Comparison of ENCODE assay signal across 28 cellular contexts in the genomic region with DNA sequence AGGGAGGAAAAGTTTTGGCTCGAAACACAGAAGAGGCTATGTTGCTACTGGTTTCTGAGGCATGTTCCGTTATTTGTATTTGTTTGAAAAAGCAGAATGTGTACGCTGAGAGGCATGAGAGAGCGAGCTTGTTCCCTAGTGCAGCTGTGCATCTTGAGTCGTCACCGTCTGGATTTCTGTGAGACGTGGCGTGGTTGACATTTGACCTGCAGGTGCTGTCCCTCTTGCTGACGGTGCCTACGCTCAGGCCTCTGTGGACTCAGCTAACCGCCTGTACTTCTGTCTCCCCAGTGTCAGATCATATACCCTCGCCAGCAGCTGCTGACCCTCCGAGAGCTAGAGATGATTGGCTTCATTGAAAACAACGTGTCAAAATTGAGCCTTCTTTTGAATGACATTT. TPM values are rescaled to one million over a fixed set of nuclear protein-coding genes. Genes with fewer than 3 reads are reported as not detected.
"Had no signal": no experiment of that assay in that cellular context is flagged by ENCODE, and none has a peak within 500 bp of the region (broad histone marks: within the 10 kb centered on the region; RNA-seq: fewer than 3 reads in every experiment).

No MANE protein-coding gene starts in this region.

- H3K4me3 Mint-ChIP-seq: activated CD4-positive, alpha-beta T cell treated with anti-CD3 and anti-CD28 coated beads, Interleukin-2, amount 10 ng/mL, durations not matched to agents 24 days and 14 days; activated CD8-positive, alpha-beta T cell treated with anti-CD3 and anti-CD28 coated beads for 36 hours; activated naive CD8-positive, alpha-beta T cell treated with anti-CD3 and anti-CD28 coated beads, Interleukin-2, amount 10 ng/mL, durations not matched to agents 7 days and 5 days; activated T-cell treated with anti-CD3 and anti-CD28 coated beads, Interleukin-2, amount 50 U/mL, for 4 hours; memory B cell; naive thymus-derived CD4-positive, alpha-beta T cell; stimulated activated naive B cell treated with anti-CD40 and anti-IgM and Interleukin-4, amounts not matched to agents 10 μg/mL and 1 μg/mL and 100 μg/mL, for 72 hours had no signal

- H3K4me1 Mint-ChIP-seq: activated naive CD8-positive, alpha-beta T cell treated with anti-CD3 and anti-CD28 coated beads, Interleukin-2, amount 10 ng/mL, durations not matched to agents 7 days and 5 days; memory B cell; stimulated activated naive B cell treated with anti-CD40 and anti-IgM and Interleukin-4, amounts not matched to agents 10 μg/mL and 1 μg/mL and 100 μg/mL, for 72 hours had no signal

- H3K9me3 ChIP-seq: ascending aorta, colonic mucosa, pancreas, prostate gland, sigmoid colon, stomach, thyroid gland, upper lobe of right lung had no signal

- H3K27ac ChIP-seq: ascending aorta, colonic mucosa, pancreas, prostate gland, sigmoid colon, stomach, thyroid gland, upper lobe of right lung had no signal

- H3K4me1 ChIP-seq: ascending aorta, colonic mucosa, prostate gland, sigmoid colon, thyroid gland, upper lobe of right lung had no signal

- H3K27me3 ChIP-seq: ascending aorta, colonic mucosa, pancreas, sigmoid colon, stomach, thyroid gland, upper lobe of right lung had no signal

- H3K27ac Mint-ChIP-seq: activated CD8-positive, alpha-beta T cell treated with anti-CD3 and anti-CD28 coated beads for 36 hours; activated naive CD8-positive, alpha-beta T cell treated with anti-CD3 and anti-CD28 coated beads, Interleukin-2, amount 10 ng/mL, durations not matched to agents 7 days and 5 days; activated T-helper 2 cell treated with anti-CD3 and anti-CD28 coated beads, Interferon-gamma antibody, Interleukin-2, Interleukin-4, amounts not matched to agents 10 μg/mL and 5 μg/mL and 100 μg/mL, durations not matched to agents 14 hours and 24 hours and 36 hours; memory B cell; naive thymus-derived CD4-positive, alpha-beta T cell; stimulated activated naive B cell treated with anti-CD40 and anti-IgM and Interleukin-4, amounts not matched to agents 10 μg/mL and 1 μg/mL and 100 μg/mL, for 72 hours had no signal

- H3K36me3 ChIP-seq: ascending aorta, colonic mucosa, pancreas, prostate gland, sigmoid colon, thyroid gland, upper lobe of right lung had no signal

- H3K27me3 Mint-ChIP-seq: activated CD4-positive, alpha-beta T cell treated with anti-CD3 and anti-CD28 coated beads, Interleukin-2, amount 10 ng/mL, durations not matched to agents 24 days and 14 days; activated CD8-positive, alpha-beta T cell treated with anti-CD3 and anti-CD28 coated beads for 36 hours; activated naive CD8-positive, alpha-beta T cell treated with anti-CD3 and anti-CD28 coated beads, Interleukin-2, amount 10 ng/mL, durations not matched to agents 7 days and 5 days; memory B cell; naive thymus-derived CD4-positive, alpha-beta T cell; stimulated activated naive B cell treated with anti-CD40 and anti-IgM and Interleukin-4, amounts not matched to agents 10 μg/mL and 1 μg/mL and 100 μg/mL, for 72 hours had no signal

- ATAC-seq: activated CD8-positive, alpha-beta T cell treated with anti-CD3 and anti-CD28 coated beads for 36 hours; activated T-cell treated with anti-CD3 and anti-CD28 coated beads, Interleukin-2, amount 50 U/mL, for 4 hours; left colon; naive thymus-derived CD4-positive, alpha-beta T cell; pancreas; stimulated activated naive B cell treated with anti-CD40 and anti-IgM and Interleukin-4, amounts not matched to agents 10 μg/mL and 1 μg/mL and 100 μg/mL, for 72 hours; upper lobe of right lung had no signal

- FAIRE-seq: kidney, pancreas, small intestine had no signal

- H3K4me3 ChIP-seq: ascending aorta, colonic mucosa, pancreas, prostate gland, sigmoid colon, stomach, thyroid gland, upper lobe of right lung had no signal

- DNase-seq: activated CD4-positive, alpha-beta T cell treated with anti-CD3 and anti-CD28 coated beads, Interleukin-2, amount 10 ng/mL, durations not matched to agents 24 days and 14 days; activated CD4-positive, CD25-positive, alpha-beta regulatory T cell treated with anti-CD3 and anti-CD28 coated beads, Interleukin-2, amount 50 U/mL, for 72 hours; activated CD8-positive, alpha-beta T cell treated with anti-CD3 and anti-CD28 coated beads for 36 hours; activated naive CD4-positive, alpha-beta T cell treated with Interleukin-2 at 50 U/mL for 16 hours; activated naive CD8-positive, alpha-beta T cell treated with anti-CD3 and anti-CD28 coated beads, Interleukin-2, amount 10 ng/mL, durations not matched to agents 7 days and 5 days; activated T-cell treated with anti-CD3 and anti-CD28 coated beads, Interleukin-2, amount 50 U/mL, for 4 hours; cerebellar nuclear complex; colonic mucosa; effector memory CD4-positive, alpha-beta T cell; hippocampal formation; kidney; left colon; midbrain; naive thymus-derived CD4-positive, alpha-beta T cell; pancreas; retina; sigmoid colon; small intestine; stimulated activated CD4-positive, alpha-beta T cell treated with anti-CD3 and anti-CD28 coated beads, Interleukin-4, amount 100 ng/mL, for 24 hours; stimulated activated naive B cell treated with anti-CD40 and anti-IgM and Interleukin-4, amounts not matched to agents 10 μg/mL and 1 μg/mL and 100 μg/mL, for 72 hours; stomach; T-helper 2 cell; thyroid gland; upper lobe of right lung had no signal

- H3K9me3 Mint-ChIP-seq: activated CD4-positive, alpha-beta T cell treated with anti-CD3 and anti-CD28 coated beads, Interleukin-2, amount 10 ng/mL, durations not matched to agents 24 days and 14 days; activated CD8-positive, alpha-beta T cell treated with anti-CD3 and anti-CD28 coated beads for 36 hours; activated naive CD8-positive, alpha-beta T cell treated with anti-CD3 and anti-CD28 coated beads, Interleukin-2, amount 10 ng/mL, durations not matched to agents 7 days and 5 days; activated T-cell treated with anti-CD3 and anti-CD28 coated beads, Interleukin-2, amount 50 U/mL, for 4 hours; activated T-helper 2 cell treated with anti-CD3 and anti-CD28 coated beads, Interferon-gamma antibody, Interleukin-2, Interleukin-4, amounts not matched to agents 10 μg/mL and 5 μg/mL and 100 μg/mL, durations not matched to agents 14 hours and 24 hours and 36 hours; memory B cell; naive thymus-derived CD4-positive, alpha-beta T cell; stimulated activated naive B cell treated with anti-CD40 and anti-IgM and Interleukin-4, amounts not matched to agents 10 μg/mL and 1 μg/mL and 100 μg/mL, for 72 hours had no signal

RNA-seq across cellular contexts. Expression of a gene that starts 21.5 kb away (rescaled TPM):
- total RNA-seq: ascending aorta had no signal
